1 cellular context compared by ENCODE assay signal in genomic region chr4:168615294-168615693, GRCh38.
A peak's percentile ranks its signal among the peaks of the same experiment; 100 is the strongest.
TF ChIP-seq lines count a peak whose summit lies in the region.

No MANE protein-coding gene starts in this region.

TF ChIP-seq in SK-N-SH, 30 proteins besides CTCF, POLR2A, EP300 and RAD21 (continued from another document):
- TF ChIP-seq REST (IDR thresholded peaks at IDR 0.05; ENCODE audit: low read depth, low read length) (no peak), IRF3 (IDR thresholded peaks at IDR 0.05; ENCODE audit: low read depth, low read length) (no peak), USF1 (IDR thresholded peaks at IDR 0.05; ENCODE audit: borderline replicate concordance, low read depth) (no peak), SMC3 (IDR thresholded peaks at IDR 0.05; ENCODE audit: low read depth, low read length) (no peak), TCF12 (IDR thresholded peaks at IDR 0.05) (peak; percentile 98), JUND (IDR thresholded peaks at IDR 0.05) (peak; percentile 74), ELF1 (IDR thresholded peaks at IDR 0.05) (no peak), MEF2A (IDR thresholded peaks at IDR 0.05; ENCODE audit: borderline replicate concordance, low read depth) (peak; percentile 46; the same call in 1 of the 2 replicates), FOXM1 (IDR thresholded peaks at IDR 0.05; ENCODE audit: low read depth) (0 out of 2 replicates have a peak, but pooled peaks have one; percentile 14), EZH2phosphoT487 (IDR thresholded peaks at IDR 0.05; ENCODE audit: borderline replicate concordance, low read depth) (no peak), TAF1 (IDR thresholded peaks at IDR 0.05; ENCODE audit: borderline replicate concordance, low read depth, low read length) (no peak), NRF1 (IDR thresholded peaks at IDR 0.05; ENCODE audit: low read depth, low read length) (no peak), ZBTB33 (IDR thresholded peaks at IDR 0.05; ENCODE audit: borderline replicate concordance, low read depth) (no peak), SIN3A (IDR thresholded peaks at IDR 0.05; ENCODE audit: borderline replicate concordance, low read depth, low read length) (0 out of 2 replicates have a peak, but pooled peaks have one; percentile 25), MXI1 (IDR thresholded peaks at IDR 0.05; ENCODE audit: low read depth, low read length) (no peak), NFIC (IDR thresholded peaks at IDR 0.05; ENCODE audit: borderline replicate concordance) (peak; percentile 93), PBX3 (IDR thresholded peaks at IDR 0.05) (peak; percentile 90), TEAD4 (IDR thresholded peaks at IDR 0.05; ENCODE audit: borderline replicate concordance, insufficient read depth) (peak; percentile 85), GATA2 (CRISPR knock-in tag; IDR thresholded peaks at IDR 0.05) (no peak), POLR2AphosphoS5 (IDR thresholded peaks at IDR 0.05; ENCODE audit: low read depth, low read length) (peak; percentile 70; the same call in 1 of the 2 replicates), FOXJ3 (CRISPR knock-in tag; IDR thresholded peaks at IDR 0.05) (no peak), YY1 (IDR thresholded peaks at IDR 0.05; ENCODE audit: low read depth) (no peak), USF2 (IDR thresholded peaks at IDR 0.05; ENCODE audit: borderline replicate concordance, low read depth, low read length) (no peak), RXRA (IDR thresholded peaks at IDR 0.05; ENCODE audit: borderline replicate concordance, low read depth) (no peak), RFX5 (IDR thresholded peaks at IDR 0.05; ENCODE audit: low read length) (no peak), MAX (IDR thresholded peaks at IDR 0.05; ENCODE audit: low read depth) (0 out of 2 replicates have a peak, but pooled peaks have one; percentile 17), CHD2 (IDR thresholded peaks at IDR 0.05; ENCODE audit: low read length, partially characterized antibody) (no peak), FOSL2 (IDR thresholded peaks at IDR 0.05; ENCODE audit: borderline replicate concordance, low read depth) (peak; percentile 30; the same call in 1 of the 2 replicates)
